In the genomic region with DNA sequence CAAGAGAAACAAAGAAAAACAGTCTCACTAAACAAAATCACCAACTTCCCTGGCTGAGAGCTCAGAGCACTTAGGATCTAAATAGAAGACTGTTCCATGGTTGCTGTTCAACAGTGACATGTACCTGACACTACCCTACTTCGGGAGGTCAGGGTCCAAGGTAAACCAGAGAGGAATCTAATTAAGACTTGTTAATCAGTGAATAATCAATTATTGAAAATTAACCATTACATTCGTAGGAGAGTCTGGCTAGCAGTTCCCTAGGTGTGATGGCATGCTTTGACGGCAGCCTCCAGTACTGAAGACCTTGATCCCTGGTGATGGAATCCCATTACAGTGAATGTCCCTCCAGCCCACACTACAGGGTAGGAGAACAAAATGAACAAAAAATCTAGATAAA, we compare ENCODE assay signal across 33 cellular contexts.
"Had no signal": no experiment of that assay in that cellular context is flagged by ENCODE, and none has a peak within 500 bp of the region (broad histone marks: within the 10 kb centered on the region; RNA-seq: fewer than 3 reads in every experiment).

No MANE protein-coding gene starts in this region.

- H3K27ac ChIP-seq: ascending aorta, breast epithelium, SJSA1 had no signal

- DNase-seq: activated CD4-positive, alpha-beta T cell treated with anti-CD3 and anti-CD28 coated beads, Interleukin-2, amount 10 ng/mL, durations not matched to agents 24 days and 14 days; activated CD4-positive, alpha-beta T cell treated with anti-CD3 and anti-CD28 coated beads, Interleukin-2, amount 50 U/mL, for 4 hours; activated CD8-positive, alpha-beta T cell treated with anti-CD3 and anti-CD28 coated beads for 36 hours; activated effector memory CD4-positive, alpha-beta T cell treated with anti-CD3 and anti-CD28 coated beads, Interleukin-2, amount 50 U/mL, for 16 hours; activated naive CD4-positive, alpha-beta T cell; activated naive CD4-positive, alpha-beta T cell treated with anti-CD3 and anti-CD28 coated beads, Interleukin-2, amount 50 U/mL, for 16 hours; activated naive CD8-positive, alpha-beta T cell treated with anti-CD3 and anti-CD28 coated beads for 36 hours; activated T-cell treated with anti-CD3 and anti-CD28 coated beads, Interleukin-2, amount 50 U/mL, for 1 hour; activated T-cell treated with anti-CD3 and anti-CD28 coated beads, Interleukin-2, amount 50 U/mL, for 72 hours; amniotic stem cell; Karpas-422; KBM-7; NCI-H1048; NCI-H1105 treated with DMSO at 0.1 percent for 48 hours; NCI-H1436; NCI-H1694; NCI-H1930; NCI-H2081 treated with DMSO at 0.1 percent for 48 hours; NCI-H226; NCI-H446 treated with DMSO at 0.1 percent for 48 hours; NCI-H524; RPMI8226; SHP77 treated with DMSO at 0.1 percent for 48 hours; SK-N-SH had no signal

- FAIRE-seq: TTC549 had no signal

- H3K9me3 ChIP-seq: ascending aorta, breast epithelium, SJSA1, SK-N-SH had no signal

- H3K4me1 Mint-ChIP-seq: activated CD4-positive, alpha-beta T cell treated with anti-CD3 and anti-CD28 coated beads, Interleukin-2, amount 10 ng/mL, durations not matched to agents 24 days and 14 days; activated naive CD8-positive, alpha-beta T cell treated with anti-CD3 and anti-CD28 coated beads for 36 hours; activated T-helper 17 cell treated with anti-CD3 and anti-CD28 coated beads, Interleukin-2, amount 50 U/mL, for 72 hours; IgD-negative memory B cell had no signal

- H3K36me3 ChIP-seq: ascending aorta, breast epithelium, SJSA1 had no signal

- H3K9ac ChIP-seq: SK-N-SH had no signal

- H3K4me3 Mint-ChIP-seq: activated CD4-positive, alpha-beta T cell treated with anti-CD3 and anti-CD28 coated beads, Interleukin-2, amount 10 ng/mL, durations not matched to agents 24 days and 14 days; activated CD8-positive, alpha-beta T cell treated with anti-CD3 and anti-CD28 coated beads for 36 hours; activated naive CD8-positive, alpha-beta T cell treated with anti-CD3 and anti-CD28 coated beads for 36 hours; activated T-cell treated with anti-CD3 and anti-CD28 coated beads, Interleukin-2, amount 50 U/mL, for 72 hours; activated T-helper 17 cell treated with anti-CD3 and anti-CD28 coated beads, Interleukin-2, amount 50 U/mL, for 72 hours; T-helper 1 cell treated with Interleukin-12 subunit alpha and Interleukin-12 subunit beta and Interleukin-4 antibody, amounts not matched to agents 30 μg/mL and 1 μg/mL, for 36 hours; T-helper 2 cell treated with Interferon-gamma antibody and Interleukin-4, amounts not matched to agents 5 μg/mL and 100 μg/mL, for 36 hours had no signal

- H3K4me2 ChIP-seq: SK-N-SH had no signal

- H3K36me3 Mint-ChIP-seq: IgD-negative memory B cell had no signal

- H3K27ac Mint-ChIP-seq: activated CD4-positive, alpha-beta T cell treated with anti-CD3 and anti-CD28 coated beads, Interleukin-2, amount 10 ng/mL, durations not matched to agents 24 days and 14 days; activated CD8-positive, alpha-beta T cell treated with anti-CD3 and anti-CD28 coated beads for 36 hours; activated naive CD8-positive, alpha-beta T cell treated with anti-CD3 and anti-CD28 coated beads for 36 hours; activated T-cell treated with anti-CD3 and anti-CD28 coated beads, Interleukin-2, amount 50 U/mL, for 72 hours; activated T-helper 17 cell treated with anti-CD3 and anti-CD28 coated beads, Interleukin-2, amount 50 U/mL, for 72 hours; IgD-negative memory B cell; T-helper 1 cell treated with Interleukin-12 subunit alpha and Interleukin-12 subunit beta and Interleukin-4 antibody, amounts not matched to agents 30 μg/mL and 1 μg/mL, for 36 hours; T-helper 2 cell treated with Interferon-gamma antibody and Interleukin-4, amounts not matched to agents 5 μg/mL and 100 μg/mL, for 36 hours had no signal

- H3K27me3 ChIP-seq: ascending aorta, breast epithelium, SJSA1 had no signal

- H3K4me3 ChIP-seq: ascending aorta, breast epithelium, SJSA1 had no signal

- H3K4me1 ChIP-seq: ascending aorta, breast epithelium had no signal

- ATAC-seq: activated CD8-positive, alpha-beta T cell treated with anti-CD3 and anti-CD28 coated beads for 36 hours; activated T-cell treated with anti-CD3 and anti-CD28 coated beads, Interleukin-2, amount 50 U/mL, for 72 hours; activated T-helper 17 cell treated with anti-CD3 and anti-CD28 coated beads, Interleukin-2, amount 50 U/mL, for 72 hours; Panc1 had no signal
